Comparison of ENCODE assay signal across 14 cellular contexts in genomic region chr4:148539387-148539786, GRCh38.
"Had no signal": no experiment of that assay in that cellular context is flagged by ENCODE, and none has a peak within 500 bp of the region (broad histone marks: within the 10 kb centered on the region; RNA-seq: fewer than 3 reads in every experiment).

No MANE protein-coding gene starts in this region.

- H3K4me1 ChIP-seq: right atrium auricular region had no signal

- H3K27me3 Mint-ChIP-seq: activated naive CD4-positive, alpha-beta T cell treated with anti-CD3 and anti-CD28 coated beads, Interleukin-2, amount 10 ng/mL, durations not matched to agents 7 days and 5 days; dendritic cell treated with granulocyte-macrophage colony-stimulating factor and Interleukin-4, amounts not matched to agents 40 ng/mL and 50 ng/mL, for 4 days; T-helper 17 cell had no signal

- FAIRE-seq: TTC549 had no signal

- H3K27ac ChIP-seq: left ventricle myocardium inferior, right atrium auricular region, skin epidermis, stomach, thoracic aorta had no signal

- ATAC-seq: T-helper 17 cell had no signal

- H3K36me3 Mint-ChIP-seq: activated naive CD4-positive, alpha-beta T cell treated with anti-CD3 and anti-CD28 coated beads, Interleukin-2, amount 10 ng/mL, durations not matched to agents 7 days and 5 days had no signal

- H3K27ac Mint-ChIP-seq: activated naive CD4-positive, alpha-beta T cell treated with anti-CD3 and anti-CD28 coated beads, Interleukin-2, amount 10 ng/mL, durations not matched to agents 7 days and 5 days; activated T-helper 2 cell treated with anti-CD3 and anti-CD28 coated beads, Interferon-gamma antibody, Interleukin-2, Interleukin-4, amounts not matched to agents 10 μg/mL and 5 μg/mL and 100 μg/mL, durations not matched to agents 14 hours and 24 hours and 36 hours; dendritic cell treated with granulocyte-macrophage colony-stimulating factor and Interleukin-4, amounts not matched to agents 40 ng/mL and 50 ng/mL, for 4 days; T-helper 17 cell had no signal

- H3K4me3 Mint-ChIP-seq: activated naive CD4-positive, alpha-beta T cell treated with anti-CD3 and anti-CD28 coated beads, Interleukin-2, amount 10 ng/mL, durations not matched to agents 7 days and 5 days; dendritic cell treated with granulocyte-macrophage colony-stimulating factor and Interleukin-4, amounts not matched to agents 40 ng/mL and 50 ng/mL, for 4 days; T-helper 17 cell had no signal

- DNase-seq: activated CD4-positive, alpha-beta T cell treated with anti-CD3 and anti-CD28 coated beads, Interleukin-2, amount 50 U/mL, for 1 hour; activated CD4-positive, CD25-positive, alpha-beta regulatory T cell; activated naive CD4-positive, alpha-beta T cell treated with anti-CD3 and anti-CD28 coated beads, Interleukin-2, amount 10 ng/mL, durations not matched to agents 7 days and 5 days; caudate nucleus; hippocampal formation; left ventricle myocardium inferior; stomach; T-helper 17 cell had no signal

- H3K4me3 ChIP-seq: left ventricle myocardium inferior, right atrium auricular region, skin epidermis, stomach, thoracic aorta had no signal

- H3K4me1 Mint-ChIP-seq: activated naive CD4-positive, alpha-beta T cell treated with anti-CD3 and anti-CD28 coated beads, Interleukin-2, amount 10 ng/mL, durations not matched to agents 7 days and 5 days; T-helper 17 cell had no signal

- H3K27me3 ChIP-seq: right atrium auricular region, stomach had no signal

- H3K36me3 ChIP-seq: right atrium auricular region, stomach, thoracic aorta had no signal
